In the genomic region with DNA sequence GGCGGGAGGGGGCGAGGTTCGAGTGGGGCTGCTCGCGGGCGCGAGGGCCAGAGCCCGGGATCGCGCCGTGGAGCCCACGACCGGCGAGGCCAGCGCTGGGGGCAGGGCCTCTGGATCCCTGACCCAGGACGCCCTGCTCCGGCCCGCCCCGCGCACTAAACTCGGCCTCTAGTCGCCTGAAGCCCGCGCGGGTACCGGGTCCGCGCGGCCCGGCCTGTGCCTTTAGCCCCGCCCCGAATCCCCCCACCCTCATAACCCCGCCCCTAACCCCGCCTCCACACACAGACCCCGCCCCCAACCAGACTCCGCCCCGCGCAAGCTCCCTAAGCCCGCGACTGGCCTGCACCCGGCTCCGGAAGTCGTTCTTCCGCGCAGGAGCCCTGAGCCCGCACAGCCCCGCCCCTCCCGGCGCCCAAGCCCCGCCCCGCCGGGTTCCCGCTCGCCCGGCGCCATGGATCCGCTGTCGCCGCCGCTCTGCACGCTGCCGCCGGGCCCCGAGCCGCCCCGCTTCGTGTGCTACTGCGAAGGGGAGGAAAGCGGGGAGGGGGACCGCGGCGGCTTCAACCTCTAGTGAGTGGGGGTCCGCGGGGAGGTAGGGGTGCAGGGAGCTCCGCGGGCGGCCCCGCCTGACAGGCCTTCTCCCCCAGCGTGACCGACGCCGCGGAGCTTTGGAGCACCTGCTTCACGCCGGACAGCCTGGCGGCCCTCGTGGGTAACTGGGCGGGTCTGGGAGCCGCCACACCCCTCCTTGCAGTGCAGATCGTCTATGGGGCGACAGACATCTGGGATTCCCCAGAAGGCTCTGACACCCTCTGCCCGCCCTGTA, we compare ENCODE assay signal across 1 cellular context.
A peak's percentile ranks its signal among the peaks of the same experiment; 100 is the strongest.
TF ChIP-seq lines count a peak whose summit lies in the region.

A gene with protein sequence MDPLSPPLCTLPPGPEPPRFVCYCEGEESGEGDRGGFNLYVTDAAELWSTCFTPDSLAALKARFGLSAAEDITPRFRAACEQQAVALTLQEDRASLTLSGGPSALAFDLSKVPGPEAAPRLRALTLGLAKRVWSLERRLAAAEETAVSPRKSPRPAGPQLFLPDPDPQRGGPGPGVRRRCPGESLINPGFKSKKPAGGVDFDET (plus strand): TSS at position 430 of the 826 bp plus-strand sequence. CDS start 22 bp downstream, at position 452.

TF ChIP-seq in HepG2, 621 proteins besides CTCF, POLR2A, EP300 and RAD21 (continues in another document):
- peak; percentile 19; the same call in 1 of the 2 replicates for TF ChIP-seq ELF3 (CRISPR knock-in tag; IDR thresholded peaks at IDR 0.05)
- TF ChIP-seq RFXAP (CRISPR knock-in tag; IDR thresholded peaks at IDR 0.05; ENCODE audit: borderline replicate concordance): peak; percentile 66; the same call in 1 of the 2 replicates
- peak; percentile 78; the same call in 1 of the 2 replicates for TF ChIP-seq ZNF563 (CRISPR knock-in tag; IDR thresholded peaks at IDR 0.05)
- no peak for TF ChIP-seq XBP1 (CRISPR knock-in tag; IDR thresholded peaks at IDR 0.05)
- peak; percentile 14; the same call in 1 of the 2 replicates for TF ChIP-seq PHF20 (CRISPR knock-in tag; IDR thresholded peaks at IDR 0.05)
- peak; percentile 83 for TF ChIP-seq HNRNPK (IDR thresholded peaks at IDR 0.05; ENCODE audit: low read depth, low read length, poor library complexity, severe bottlenecking)
- peak; percentile 80; the same call in 1 of the 2 replicates for TF ChIP-seq ZNF33B (CRISPR knock-in tag; IDR thresholded peaks at IDR 0.05)
- peak; percentile 77 for TF ChIP-seq KDM2A (CRISPR knock-in tag; IDR thresholded peaks at IDR 0.05; ENCODE audit: borderline replicate concordance, low read depth)
- TF ChIP-seq ZNF724P (CRISPR knock-in tag; IDR thresholded peaks at IDR 0.05; ENCODE audit: borderline replicate concordance): peak; percentile 31; the same call in 1 of the 2 replicates
- TF ChIP-seq PHF8 (CRISPR knock-in tag; IDR thresholded peaks at IDR 0.05): peak; percentile 75
- no peak for TF ChIP-seq SMC3 (IDR thresholded peaks at IDR 0.05; ENCODE audit: low read length)
- peak; percentile 46; the same call in 1 of the 2 replicates for TF ChIP-seq ZNF607 (CRISPR knock-in tag; IDR thresholded peaks at IDR 0.05; ENCODE audit: borderline replicate concordance)
- peak; percentile 22; the same call in 1 of the 2 replicates for TF ChIP-seq DZIP1 (CRISPR knock-in tag; IDR thresholded peaks at IDR 0.05)
- TF ChIP-seq ZNF143 (CRISPR knock-in tag; IDR thresholded peaks at IDR 0.05): no peak
- no peak for TF ChIP-seq NCOR1 (IDR thresholded peaks at IDR 0.05; ENCODE audit: borderline replicate concordance, low read length)
- TF ChIP-seq ZNF704 (CRISPR knock-in tag; IDR thresholded peaks at IDR 0.05; ENCODE audit: borderline replicate concordance): 0 out of 2 replicates have a peak, but pooled peaks have one; percentile 45
- no peak for TF ChIP-seq ZNF33A (CRISPR knock-in tag; IDR thresholded peaks at IDR 0.05; ENCODE audit: borderline replicate concordance)
- no peak for TF ChIP-seq ZBTB4 (CRISPR knock-in tag; IDR thresholded peaks at IDR 0.05; ENCODE audit: borderline replicate concordance)
- peak; percentile 45; the same call in 1 of the 2 replicates for TF ChIP-seq SALL2 (CRISPR knock-in tag; IDR thresholded peaks at IDR 0.05)
- peak; percentile 46; the same call in 1 of the 2 replicates for TF ChIP-seq ZNF317 (CRISPR knock-in tag; IDR thresholded peaks at IDR 0.05)
- TF ChIP-seq, protein P1, sequence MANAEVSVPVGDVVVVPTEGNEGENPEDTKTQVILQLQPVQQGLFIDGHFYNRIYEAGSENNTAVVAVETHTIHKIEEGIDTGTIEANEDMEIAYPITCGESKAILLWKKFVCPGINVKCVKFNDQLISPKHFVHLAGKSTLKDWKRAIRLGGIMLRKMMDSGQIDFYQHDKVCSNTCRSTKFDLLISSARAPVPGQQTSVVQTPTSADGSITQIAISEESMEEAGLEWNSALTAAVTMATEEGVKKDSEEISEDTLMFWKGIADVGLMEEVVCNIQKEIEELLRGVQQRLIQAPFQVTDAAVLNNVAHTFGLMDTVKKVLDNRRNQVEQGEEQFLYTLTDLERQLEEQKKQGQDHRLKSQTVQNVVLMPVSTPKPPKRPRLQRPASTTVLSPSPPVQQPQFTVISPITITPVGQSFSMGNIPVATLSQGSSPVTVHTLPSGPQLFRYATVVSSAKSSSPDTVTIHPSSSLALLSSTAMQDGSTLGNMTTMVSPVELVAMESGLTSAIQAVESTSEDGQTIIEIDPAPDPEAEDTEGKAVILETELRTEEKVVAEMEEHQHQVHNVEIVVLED (CRISPR knock-in tag; IDR thresholded peaks at IDR 0.05; ENCODE audit: borderline replicate concordance): peak; percentile 42; the same call in 1 of the 2 replicates
- peak; percentile 62; the same call in 1 of the 2 replicates for TF ChIP-seq ZNF441 (CRISPR knock-in tag; IDR thresholded peaks at IDR 0.05; ENCODE audit: borderline replicate concordance)
- TF ChIP-seq BATF2 (CRISPR knock-in tag; IDR thresholded peaks at IDR 0.05): peak; percentile 61; the same call in 1 of the 2 replicates
- TF ChIP-seq, protein P2, sequence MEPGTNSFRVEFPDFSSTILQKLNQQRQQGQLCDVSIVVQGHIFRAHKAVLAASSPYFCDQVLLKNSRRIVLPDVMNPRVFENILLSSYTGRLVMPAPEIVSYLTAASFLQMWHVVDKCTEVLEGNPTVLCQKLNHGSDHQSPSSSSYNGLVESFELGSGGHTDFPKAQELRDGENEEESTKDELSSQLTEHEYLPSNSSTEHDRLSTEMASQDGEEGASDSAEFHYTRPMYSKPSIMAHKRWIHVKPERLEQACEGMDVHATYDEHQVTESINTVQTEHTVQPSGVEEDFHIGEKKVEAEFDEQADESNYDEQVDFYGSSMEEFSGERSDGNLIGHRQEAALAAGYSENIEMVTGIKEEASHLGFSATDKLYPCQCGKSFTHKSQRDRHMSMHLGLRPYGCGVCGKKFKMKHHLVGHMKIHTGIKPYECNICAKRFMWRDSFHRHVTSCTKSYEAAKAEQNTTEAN (CRISPR knock-in tag; conservative IDR thresholded peaks at IDR 0.05): 0 out of 2 replicates have a peak, but pooled peaks have one; percentile 42
- TF ChIP-seq, protein P3, sequence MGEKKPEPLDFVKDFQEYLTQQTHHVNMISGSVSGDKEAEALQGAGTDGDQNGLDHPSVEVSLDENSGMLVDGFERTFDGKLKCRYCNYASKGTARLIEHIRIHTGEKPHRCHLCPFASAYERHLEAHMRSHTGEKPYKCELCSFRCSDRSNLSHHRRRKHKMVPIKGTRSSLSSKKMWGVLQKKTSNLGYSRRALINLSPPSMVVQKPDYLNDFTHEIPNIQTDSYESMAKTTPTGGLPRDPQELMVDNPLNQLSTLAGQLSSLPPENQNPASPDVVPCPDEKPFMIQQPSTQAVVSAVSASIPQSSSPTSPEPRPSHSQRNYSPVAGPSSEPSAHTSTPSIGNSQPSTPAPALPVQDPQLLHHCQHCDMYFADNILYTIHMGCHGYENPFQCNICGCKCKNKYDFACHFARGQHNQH (CRISPR knock-in tag; IDR thresholded peaks at IDR 0.05): no peak
- no peak for TF ChIP-seq ZNF83 (CRISPR knock-in tag; IDR thresholded peaks at IDR 0.05; ENCODE audit: borderline replicate concordance)
- 0 out of 2 replicates have a peak, but pooled peaks have one; percentile 53 for TF ChIP-seq ZNF160 (CRISPR knock-in tag; IDR thresholded peaks at IDR 0.05)
- TF ChIP-seq ZNF879 (CRISPR knock-in tag; IDR thresholded peaks at IDR 0.05): peak; percentile 73; the same call in 1 of the 2 replicates
- TF ChIP-seq, protein P4, sequence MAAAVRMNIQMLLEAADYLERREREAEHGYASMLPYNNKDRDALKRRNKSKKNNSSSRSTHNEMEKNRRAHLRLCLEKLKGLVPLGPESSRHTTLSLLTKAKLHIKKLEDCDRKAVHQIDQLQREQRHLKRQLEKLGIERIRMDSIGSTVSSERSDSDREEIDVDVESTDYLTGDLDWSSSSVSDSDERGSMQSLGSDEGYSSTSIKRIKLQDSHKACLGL (CRISPR knock-in tag; IDR thresholded peaks at IDR 0.05): peak; percentile 61; the same call in 1 of the 2 replicates
- TF ChIP-seq ZNF30 (CRISPR knock-in tag; IDR thresholded peaks at IDR 0.05): 0 out of 2 replicates have a peak, but pooled peaks have one; percentile 35
- 0 out of 2 replicates have a peak, but pooled peaks have one; percentile 51 for TF ChIP-seq ZNF501 (CRISPR knock-in tag; IDR thresholded peaks at IDR 0.05)
